In the genomic region with DNA sequence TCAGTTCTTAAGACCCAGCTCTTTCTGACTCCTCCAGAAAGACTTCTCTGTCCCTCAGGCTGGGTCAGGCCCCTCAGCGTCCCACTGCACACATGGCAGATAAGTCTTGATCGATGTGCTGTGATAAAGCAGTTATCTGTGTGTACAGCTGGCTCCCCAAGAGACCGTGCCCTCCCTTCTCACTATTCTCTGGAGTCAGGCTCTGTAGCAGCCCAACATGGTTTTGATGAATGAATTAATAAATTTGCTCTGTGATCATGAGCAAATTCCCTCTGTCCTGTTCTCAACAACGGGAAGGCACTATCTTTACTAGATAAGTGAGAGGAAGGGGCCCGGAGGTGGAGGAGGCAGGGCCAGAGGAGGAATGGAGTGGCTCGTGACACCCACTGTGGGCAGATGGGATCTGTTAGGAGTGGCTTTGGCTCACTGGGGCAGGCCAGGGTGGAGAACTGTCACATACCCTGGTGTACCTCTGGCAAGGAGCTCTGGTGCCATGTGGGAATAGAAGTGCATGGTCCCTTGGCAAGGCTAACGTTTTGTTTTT, we compare ENCODE assay signal across 9 cellular contexts. TPM values are rescaled to one million over a fixed set of nuclear protein-coding genes. Genes with fewer than 3 reads are reported as not detected.
A peak's percentile ranks its signal among the peaks of the same experiment; 100 is the strongest.
DNase-seq lines count a peak whose midpoint lies in the region; ATAC-seq and TF ChIP-seq lines count a peak whose summit lies in the region.
"Had no signal": no experiment of that assay in that cellular context is flagged by ENCODE, and none has a peak within 500 bp of the region (broad histone marks: within the 10 kb centered on the region; RNA-seq: fewer than 3 reads in every experiment).

No MANE protein-coding gene starts in this region.

- peak overlapping the region; percentile 81 for H3K27ac Mint-ChIP-seq in activated naive CD8-positive, alpha-beta T cell treated with anti-CD3 and anti-CD28 coated beads for 36 hours

- peak overlapping the region; percentile 83 to 91 (median 88) for H3K27ac ChIP-seq in stomach
- H3K27ac ChIP-seq: 22Rv1 had no signal

- H3K36me3 Mint-ChIP-seq in activated naive CD8-positive, alpha-beta T cell treated with anti-CD3 and anti-CD28 coated beads for 36 hours = peaks cover 24% of the 10 kb centered on the region

- TF ChIP-seq EP300 in stomach (IDR thresholded peaks at IDR 0.05) = no peak

- no peak for TF ChIP-seq POLR2A in stomach (IDR thresholded peaks at IDR 0.05)

- ATAC-seq in left lobe of liver = peak; percentile 61
- no peak for ATAC-seq in HG03159 (IDR thresholded peaks at IDR 0.05; ENCODE audit: unreplicated experiment)

- intact Hi-C loops in stomach (cut with DNase I; ENCODE audit: low total_unique reads) = no loop called here

- H3K9me3 Mint-ChIP-seq in activated naive CD8-positive, alpha-beta T cell treated with anti-CD3 and anti-CD28 coated beads for 36 hours = peaks cover 17% of the 10 kb centered on the region

- whole genome bisulfite sequencing in stomach, 5 donors = 31 to 52% (median 40%) methylated on average over 7 of the region's 7 CpGs

- DNase-seq in DMS 273 (lab: John Stamatoyannopoulos, UW; ENCODE audit: unreplicated experiment) = peak; percentile 72
- DNase-seq in DMS 273 treated with DMSO at 0.1 percent for 48 hours (lab: John Stamatoyannopoulos, UW) = no peak
- DNase-seq in activated naive CD8-positive, alpha-beta T cell treated with anti-CD3 and anti-CD28 coated beads for 36 hours = no peak
- no peak for DNase-seq in left lobe of liver (ENCODE audit: low spot score)
- DNase-seq in stomach = no peak
- DNase-seq in NCI-H748 treated with DMSO at 0.1 percent for 48 hours (lab: John Stamatoyannopoulos, UW) = no peak
- DNase-seq in activated effector memory CD4-positive, alpha-beta T cell treated with anti-CD3 and anti-CD28 coated beads, Interleukin-2, amount 50 U/mL, for 16 hours = no peak

- TF ChIP-seq CTCF in stomach (IDR thresholded peaks at IDR 0.05) = no peak

- H3K27me3 ChIP-seq in stomach = no peaks in the 10 kb centered on the region

- no peaks in the 10 kb centered on the region for H3K36me3 ChIP-seq in stomach

- H3K4me1 ChIP-seq in stomach = peaks cover 26 to 71% (median 36%) of the 10 kb centered on the region in 4 donors

- H3K4me3 ChIP-seq in stomach = no peak overlapping the region

- H3K4me3 Mint-ChIP-seq in activated naive CD8-positive, alpha-beta T cell treated with anti-CD3 and anti-CD28 coated beads for 36 hours = no peak overlapping the region

- H3K27me3 Mint-ChIP-seq in activated naive CD8-positive, alpha-beta T cell treated with anti-CD3 and anti-CD28 coated beads for 36 hours = no peaks in the 10 kb centered on the region

- H3K9me3 ChIP-seq in stomach = peaks cover 0 to 16% (median 5%) of the 10 kb centered on the region in 4 donors

- H3K4me1 Mint-ChIP-seq in activated naive CD8-positive, alpha-beta T cell treated with anti-CD3 and anti-CD28 coated beads for 36 hours = peaks cover 59% of the 10 kb centered on the region

RNA-seq across cellular contexts. Expression of gene ZFP36L2, which starts 48.3 kb away (rescaled TPM):
- 10 to 100 TPM; 58.2 to 58.4 TPM for total RNA-seq in activated naive CD8-positive, alpha-beta T cell treated with anti-CD3 and anti-CD28 coated beads for 36 hours
- total RNA-seq in left lobe of liver (60.6 TPM), stomach (100 to 1,000 TPM in 3 of 5 donors, 10 to 100 TPM in 2; 49.1 to 189 (median 109) TPM)
- polyA plus RNA-seq in stomach = 10 to 100 TPM; 43.7 to 89.2 (median 44.0) TPM
